8 cellular contexts compared by ENCODE assay signal in genomic region chr7:129187681-129188371, GRCh38. TPM values are rescaled to one million over a fixed set of nuclear protein-coding genes. Genes with fewer than 3 reads are reported as not detected.
DNase-seq lines count a peak whose midpoint lies in the region; ATAC-seq and TF ChIP-seq lines count a peak whose summit lies in the region.

No MANE protein-coding gene starts in this region.

- 26 to 33% methylated on average over 14 of the region's 14 CpGs for WGBS in sigmoid colon, 2 donors

- H3K4me3 ChIP-seq in GM08714 (ENCODE audit: low read length) (peak overlapping the region; percentile 66; the same call in 1 of the 2 replicates), RWPE2 (ENCODE audit: severe bottlenecking) (peak overlapping the region; percentile 76), fibroblast of pulmonary artery (replicated peaks; ENCODE audit: low read depth, low read length) (peak overlapping the region; percentile 64), sigmoid colon (peak overlapping the region; percentile 42 to 93 (median 72))

- DNase-seq in RWPE2 (ENCODE audit: low spot score) (no peak), fibroblast of pulmonary artery (ENCODE audit: low read depth) (no peak), sigmoid colon (peak; percentile 70), HPDE6-E6E7 (ENCODE audit: extremely low spot score) (no peak), SHP77 treated with DMSO at 0.1 percent for 48 hours (lab: John Stamatoyannopoulos, UW) (no peak), NCI-H1092 treated with DMSO at 0.1 percent for 48 hours (lab: John Stamatoyannopoulos, UW) (no peak)

- H3K27me3 ChIP-seq in RWPE2 (ENCODE audit: insufficient read depth, poor library complexity, severe bottlenecking), result no peaks in the 10 kb centered on the region
- H3K27me3 ChIP-seq in sigmoid colon, result no peaks in the 10 kb centered on the region

- no peaks in the 10 kb centered on the region for H3K9me3 ChIP-seq in RWPE2 (ENCODE audit: severe bottlenecking)
- H3K9me3 ChIP-seq in sigmoid colon, result no peaks in the 10 kb centered on the region

- H3K36me3 ChIP-seq in RWPE2 (ENCODE audit: low read depth) (no peaks in the 10 kb centered on the region), sigmoid colon (no peaks in the 10 kb centered on the region)

- TF ChIP-seq CTCF in RWPE2 (IDR thresholded peaks at IDR 0.05; ENCODE audit: poor library complexity, severe bottlenecking), result no peak
- TF ChIP-seq CTCF in fibroblast of pulmonary artery (IDR thresholded peaks at IDR 0.05; ENCODE audit: low read length, missing control alignments), result no peak
- TF ChIP-seq CTCF in sigmoid colon (IDR thresholded peaks at IDR 0.05), result no peak

- intact Hi-C loops in sigmoid colon (cut with DNase I), result loop anchor here (2.0 kb wide), 1 partner anchor 19 kb away; no protein-coding TSS in a partner anchor

- H3K4me1 ChIP-seq in RWPE2 (ENCODE audit: insufficient read depth, poor library complexity, severe bottlenecking) (peaks cover 4% of the 10 kb centered on the region), sigmoid colon (peaks cover 0 to 27% (median 18%) of the 10 kb centered on the region in 4 donors)

- H3K27ac ChIP-seq in RWPE2 (ENCODE audit: poor library complexity, severe bottlenecking) (no peak overlapping the region), sigmoid colon (peak overlapping the region; percentile 56 to 70 (median 59))

- ATAC-seq in RWPE2 (ENCODE audit: low read depth) (no peak; the same call in 2 of the 3 replicates), HG02852 (IDR thresholded peaks at IDR 0.05; ENCODE audit: unreplicated experiment) (no peak)

- TF ChIP-seq EP300 in sigmoid colon (IDR thresholded peaks at IDR 0.05), result no peak

- no peak for TF ChIP-seq POLR2A in sigmoid colon (IDR thresholded peaks at IDR 0.05)

RNA-seq across cellular contexts. Expression of gene SMO, which starts 0.6 kb away (rescaled TPM):
- 10 to 100 TPM in 2 of 4 donors, 1 to 10 TPM in 2; 6.8 to 18.6 (median 13.0) TPM for total RNA-seq in sigmoid colon
- 1 to 10 TPM in 1 of 3 donors, under 1 TPM in 2; 0.60 to 2.8 (median 0.92) TPM for polyA plus RNA-seq in sigmoid colon

RNA-seq across cellular contexts. Expression of gene AHCYL2, which starts 37.0 kb away (rescaled TPM):
- total RNA-seq in sigmoid colon, result 10 to 100 TPM; 12.5 to 16.8 (median 14.7) TPM
- polyA plus RNA-seq in sigmoid colon, result 100 to 1,000 TPM in 2 of 3 donors, 10 to 100 TPM in 1; 80.8 to 219 (median 174) TPM

RNA-seq across cellular contexts. Expression of gene TSPAN33, which starts 43.3 kb away (rescaled TPM):
- 1 to 10 TPM; 3.0 to 7.5 (median 5.7) TPM for total RNA-seq in sigmoid colon
- 10 to 100 TPM in 1 of 3 donors, 1 to 10 TPM in 2; 5.8 to 19.6 (median 9.6) TPM for polyA plus RNA-seq in sigmoid colon
